ENCODE assay signal across 1 cellular context in genomic region chr15:44663410-44664272, GRCh38.
A peak's percentile ranks its signal among the peaks of the same experiment; 100 is the strongest.
TF ChIP-seq lines count a peak whose summit lies in the region.

Gene SPG11, minus strand, starts transcription at chr15:44663662. Its CDS starts 15 bp downstream, at chr15:44663647.

TF ChIP-seq in HepG2, 621 proteins besides CTCF, POLR2A, EP300 and RAD21 (continued from another document and continues in another):
- 0 out of 2 replicates have a peak, but pooled peaks have one; percentile 30 for TF ChIP-seq ZNF280D (CRISPR knock-in tag; IDR thresholded peaks at IDR 0.05)
- peak; percentile 81; the same call in 1 of the 2 replicates for TF ChIP-seq CHCHD3 (CRISPR knock-in tag; IDR thresholded peaks at IDR 0.05)
- TF ChIP-seq ZIK1 (CRISPR knock-in tag; IDR thresholded peaks at IDR 0.05; ENCODE audit: borderline replicate concordance, low read depth): peak; percentile 41; the same call in 1 of the 2 replicates
- TF ChIP-seq GATAD1 (CRISPR knock-in tag; IDR thresholded peaks at IDR 0.05): peak; percentile 92
- peak; percentile 88 for TF ChIP-seq ZNF766 (CRISPR knock-in tag; IDR thresholded peaks at IDR 0.05; ENCODE audit: borderline replicate concordance)
- peak; percentile 90; the same call in 1 of the 2 replicates for TF ChIP-seq ZNF224 (CRISPR knock-in tag; IDR thresholded peaks at IDR 0.05)
- TF ChIP-seq ETV5 (CRISPR knock-in tag; IDR thresholded peaks at IDR 0.05; ENCODE audit: borderline replicate concordance): peak; percentile 90
- TF ChIP-seq ZFY (CRISPR knock-in tag; IDR thresholded peaks at IDR 0.05): peak; percentile 95
- peak; percentile 45 for TF ChIP-seq NFYC (CRISPR knock-in tag; IDR thresholded peaks at IDR 0.05)
- peak; percentile 97 for TF ChIP-seq GABPA (IDR thresholded peaks at IDR 0.05; ENCODE audit: low read depth, low read length)
- peak; percentile 94 for TF ChIP-seq GABPA (CRISPR knock-in tag; IDR thresholded peaks at IDR 0.05; ENCODE audit: low read depth)
- peak; percentile 93; the same call in 1 of the 2 replicates for TF ChIP-seq ZNF34 (CRISPR knock-in tag; IDR thresholded peaks at IDR 0.05; ENCODE audit: borderline replicate concordance)
- peak; percentile 89; the same call in 1 of the 2 replicates for TF ChIP-seq DMAP1 (CRISPR knock-in tag; IDR thresholded peaks at IDR 0.05)
- TF ChIP-seq SAFB2 (CRISPR knock-in tag; IDR thresholded peaks at IDR 0.05; ENCODE audit: borderline replicate concordance, low read depth): 0 out of 2 replicates have a peak, but pooled peaks have one; percentile 62
- TF ChIP-seq USF2 (IDR thresholded peaks at IDR 0.05; ENCODE audit: low read depth, low read length): peak; percentile 78
- peak; percentile 89 for TF ChIP-seq USF2 (CRISPR knock-in tag; IDR thresholded peaks at IDR 0.05; ENCODE audit: borderline replicate concordance)
- TF ChIP-seq ZNF343 (CRISPR knock-in tag; IDR thresholded peaks at IDR 0.05): peak; percentile 87; the same call in 1 of the 2 replicates
- TF ChIP-seq ZNF225 (CRISPR knock-in tag; IDR thresholded peaks at IDR 0.05): peak; percentile 55; the same call in 1 of the 2 replicates
- no peak for TF ChIP-seq PAWR (CRISPR knock-in tag; IDR thresholded peaks at IDR 0.05; ENCODE audit: borderline replicate concordance)
- no peak for TF ChIP-seq TMF1 (CRISPR knock-in tag; IDR thresholded peaks at IDR 0.05; ENCODE audit: low read depth)
- peak; percentile 63; the same call in 1 of the 2 replicates for TF ChIP-seq ZNF816 (CRISPR knock-in tag; IDR thresholded peaks at IDR 0.05; ENCODE audit: borderline replicate concordance)
- 0 out of 2 replicates have a peak, but pooled peaks have one; percentile 55 for TF ChIP-seq ZNF414 (CRISPR knock-in tag; IDR thresholded peaks at IDR 0.05)
- TF ChIP-seq CBX5 (CRISPR knock-in tag; IDR thresholded peaks at IDR 0.05; ENCODE audit: borderline replicate concordance): peak; percentile 87; the same call in 1 of the 2 replicates
- TF ChIP-seq MIXL1 (CRISPR knock-in tag; IDR thresholded peaks at IDR 0.05): no peak; the same call in 1 of the 2 replicates
- peak; percentile 83 for TF ChIP-seq BATF2 (CRISPR knock-in tag; IDR thresholded peaks at IDR 0.05)
- no peak for TF ChIP-seq HOMEZ (CRISPR knock-in tag; IDR thresholded peaks at IDR 0.05; ENCODE audit: low read depth)
- TF ChIP-seq E2F2 (CRISPR knock-in tag; IDR thresholded peaks at IDR 0.05; ENCODE audit: borderline replicate concordance): no peak; the same call in 1 of the 2 replicates
- peak; percentile 75; the same call in 1 of the 2 replicates for TF ChIP-seq ZNF773 (CRISPR knock-in tag; IDR thresholded peaks at IDR 0.05; ENCODE audit: borderline replicate concordance)
- no peak for TF ChIP-seq ZKSCAN1 (IDR thresholded peaks at IDR 0.05; ENCODE audit: low read length)
- peak; percentile 87 for TF ChIP-seq NR2C2 (CRISPR knock-in tag; IDR thresholded peaks at IDR 0.05; ENCODE audit: borderline replicate concordance)
- 0 out of 2 replicates have a peak, but pooled peaks have one; percentile 34 for TF ChIP-seq JUND (CRISPR knock-in tag; IDR thresholded peaks at IDR 0.05)
- peak; percentile 26; the same call in 1 of the 2 replicates for TF ChIP-seq HMGXB3 (CRISPR knock-in tag; IDR thresholded peaks at IDR 0.05; ENCODE audit: borderline replicate concordance)
- TF ChIP-seq SUZ12 (IDR thresholded peaks at IDR 0.05; ENCODE audit: low read depth, low read length): peak; percentile 17; the same call in 1 of the 2 replicates
- no peak for TF ChIP-seq GZF1 (CRISPR knock-in tag; IDR thresholded peaks at IDR 0.05)
- peak; percentile 90 for TF ChIP-seq ELF1 (CRISPR knock-in tag; IDR thresholded peaks at IDR 0.05)
- no peak; the same call in 1 of the 2 replicates for TF ChIP-seq NFKBIZ (CRISPR knock-in tag; IDR thresholded peaks at IDR 0.05)
- TF ChIP-seq KLF16 (CRISPR knock-in tag; IDR thresholded peaks at IDR 0.05): peak in 1 of 2 experiments; percentile 78; a peak in 2 of 4 replicates
- peak; percentile 65; the same call in 1 of the 2 replicates for TF ChIP-seq THRA (CRISPR knock-in tag; IDR thresholded peaks at IDR 0.05; ENCODE audit: borderline replicate concordance)
- TF ChIP-seq SOX5 (CRISPR knock-in tag; IDR thresholded peaks at IDR 0.05; ENCODE audit: borderline replicate concordance): peak; percentile 60
- peak; percentile 83; the same call in 1 of the 2 replicates for TF ChIP-seq ZNF264 (CRISPR knock-in tag; IDR thresholded peaks at IDR 0.05)
- no peak; the same call in 1 of the 2 replicates for TF ChIP-seq SIX4 (CRISPR knock-in tag; IDR thresholded peaks at IDR 0.05)
- no peak; the same call in 1 of the 2 replicates for TF ChIP-seq ZNF431 (CRISPR knock-in tag; IDR thresholded peaks at IDR 0.05; ENCODE audit: borderline replicate concordance, low read depth)
- TF ChIP-seq FOSL2 (CRISPR knock-in tag; IDR thresholded peaks at IDR 0.05): peak; percentile 53
- TF ChIP-seq MED8 (CRISPR knock-in tag; IDR thresholded peaks at IDR 0.05; ENCODE audit: insufficient replicate concordance): no peak
- TF ChIP-seq SRY (CRISPR knock-in tag; IDR thresholded peaks at IDR 0.05): 0 out of 2 replicates have a peak, but pooled peaks have one; percentile 90
- TF ChIP-seq SP4 (CRISPR knock-in tag; IDR thresholded peaks at IDR 0.05): peak; percentile 86
- TF ChIP-seq NR3C1 (CRISPR knock-in tag; IDR thresholded peaks at IDR 0.05): no peak
- TF ChIP-seq ZNF234 (CRISPR knock-in tag; conservative IDR thresholded peaks at IDR 0.05): no peak; the same call in 1 of the 2 replicates
